ENCODE assay signal across 8 cellular contexts in genomic region chr1:239755513-239755912, GRCh38.
"Had no signal": no experiment of that assay in that cellular context is flagged by ENCODE, and none has a peak within 500 bp of the region (broad histone marks: within the 10 kb centered on the region; RNA-seq: fewer than 3 reads in every experiment).

No MANE protein-coding gene starts in this region.

- H3K4me3 ChIP-seq: K562 had no signal

- H3K27ac ChIP-seq: HL-60 had no signal

- DNase-seq: GOT3, H9, HCEC 1CT, HFFc6, IMR-90, KG1 had no signal

- H3K27ac Mint-ChIP-seq: HFFc6 had no signal

- ATAC-seq: K562 had no signal

- H3K4me3 Mint-ChIP-seq: H9, HFFc6 had no signal

- H3K9me3 Mint-ChIP-seq: H9 had no signal
